ENCODE assay signal across 18 cellular contexts in the genomic region with DNA sequence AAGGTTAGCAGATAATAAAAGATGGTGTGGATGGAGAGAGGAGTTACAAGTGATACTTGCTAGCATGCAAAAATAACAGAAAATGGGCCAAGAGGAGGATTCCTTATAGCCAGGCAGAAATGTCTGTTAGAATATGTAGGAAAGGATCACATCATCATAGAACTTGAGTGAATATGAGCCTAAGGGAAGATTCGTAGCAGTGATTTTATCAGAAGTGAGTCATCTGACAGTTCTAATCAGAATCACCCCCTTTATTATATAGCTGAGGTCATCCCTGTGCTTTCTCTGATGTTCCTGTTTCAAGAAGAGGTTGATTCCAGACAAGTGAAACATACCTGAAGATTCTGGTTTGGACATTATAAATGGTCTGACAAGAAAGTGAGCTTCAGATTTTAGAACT. TPM values are rescaled to one million over a fixed set of nuclear protein-coding genes. Genes with fewer than 3 reads are reported as not detected.
DNase-seq lines count a peak whose midpoint lies in the region; ATAC-seq, FAIRE-seq and TF ChIP-seq lines count a peak whose summit lies in the region.
"Had no signal": no experiment of that assay in that cellular context is flagged by ENCODE, and none has a peak within 500 bp of the region (broad histone marks: within the 10 kb centered on the region; RNA-seq: fewer than 3 reads in every experiment).

No MANE protein-coding gene starts in this region.

- no peak overlapping the region for H3K4me2 ChIP-seq in mesenchymal stem cell (ENCODE audit: low read length, poor library complexity, severe bottlenecking)
- H3K4me2 ChIP-seq: neural progenitor cell had no signal

- H3K14ac ChIP-seq in mesenchymal stem cell (ENCODE audit: low read length in 2 of 2), result no peak overlapping the region

- H3K79me1 ChIP-seq in mesenchymal stem cell (replicated peaks; ENCODE audit: low read length, poor library complexity, severe bottlenecking), result peaks cover 6% of the 10 kb centered on the region

- no peak overlapping the region for H2AK5ac ChIP-seq in mesenchymal stem cell (ENCODE audit: low read length, severe bottlenecking)

- H2BK120ac ChIP-seq in mesenchymal stem cell (ENCODE audit: low read depth, low read length), result no peak overlapping the region

- H4K8ac ChIP-seq in mesenchymal stem cell (ENCODE audit: low read length), result no peak overlapping the region

- TF ChIP-seq CTCF in heart right ventricle (IDR thresholded peaks at IDR 0.05) (no peak), HFFc6 (IDR thresholded peaks at IDR 0.05) (no peak)

- TF ChIP-seq POLR2A in GM12891 (IDR thresholded peaks at IDR 0.05; ENCODE audit: low read depth, low read length), result no peak

- CTCF ChIA-PET in HEK293T (lab: Yijun Ruan, JAX), result interaction anchor here (0.9 to 5.4 kb wide), 3 partner anchors 133 to 324 kb away, joined by 3 to 31 read pairs (median 30); no protein-coding TSS in a partner anchor

- FAIRE-seq in GM12891 (lab: Jason Lieb, UNC), result no peak
- FAIRE-seq: GM12878 had no signal

- intact Hi-C loops in heart right ventricle (cut with DNase I), result loop anchor here in 1 of 10 donors (5.0 kb wide), 1 partner anchor 133 kb away; no protein-coding TSS in a partner anchor
- intact Hi-C loops in right cardiac atrium (cut with DNase I), result loop anchor here in 1 of 4 donors (5.0 kb wide), 1 partner anchor 328 kb away; no protein-coding TSS in a partner anchor

- 49 to 50% methylated on average over 1 of the region's 1 CpG for WGBS in heart right ventricle, 2 donors
- WGBS in right cardiac atrium, result 49% methylated on average over 1 of the region's 1 CpG
- no CpG with 5 or more reads among the region's 1 CpG for WGBS in mesenchymal stem cell

- peaks cover 0 to 72% (median 17%) of the 10 kb centered on the region in 9 donors for H3K36me3 ChIP-seq in heart right ventricle
- H3K36me3 ChIP-seq in mesenchymal stem cell (ENCODE audit: control insufficient read depth in 1 of 2, insufficient read depth in 2 of 2, low read depth in 1 of 2, low read length in 2 of 2), result peaks cover 5 to 60% of the 10 kb centered on the region in 2 experiments
- H3K36me3 ChIP-seq: neural progenitor cell, SJCRH30 had no signal

- H3K27ac ChIP-seq in heart right ventricle (peak overlapping the region in 7 of 10 donors; percentile 39 to 75 (median 68)), right cardiac atrium (ENCODE audit: low read length) (no peak overlapping the region), mesenchymal stem cell (ENCODE audit: low read length, poor library complexity, severe bottlenecking) (no peak overlapping the region)
- H3K27ac ChIP-seq: adrenal gland, esophagus squamous epithelium, lower lobe of right lung, neural progenitor cell, SJCRH30, thyroid gland had no signal

- H3K27ac Mint-ChIP-seq in HFFc6, result peak overlapping the region; percentile 32
- H3K27ac Mint-ChIP-seq: neural progenitor cell had no signal

- H2BK12ac ChIP-seq in mesenchymal stem cell (ENCODE audit: low read length in 2 of 2), result no peak overlapping the region

- H3K4ac ChIP-seq in mesenchymal stem cell (ENCODE audit: low read depth in 1 of 2, low read length in 2 of 2), result no peak overlapping the region

- POLR2A ChIA-PET in HEK293T (lab: Yijun Ruan, JAX), result no interaction called here

- H3K27me3 ChIP-seq in heart right ventricle, result no peaks in the 10 kb centered on the region
- H3K27me3 ChIP-seq in right cardiac atrium (ENCODE audit: control insufficient read depth, insufficient read depth), result no peaks in the 10 kb centered on the region
- H3K27me3 ChIP-seq in mesenchymal stem cell (ENCODE audit: control insufficient read depth in 1 of 2, insufficient read depth in 1 of 2, low read length in 2 of 2), result no peaks in the 10 kb centered on the region
- H3K27me3 ChIP-seq: adrenal gland, esophagus squamous epithelium, neural progenitor cell, SJCRH30, thyroid gland had no signal

- no peak overlapping the region for H3K18ac ChIP-seq in mesenchymal stem cell (ENCODE audit: low read depth in 1 of 2, low read length in 2 of 2)

- no peak overlapping the region for H3K4me3 Mint-ChIP-seq in HFFc6
- H3K4me3 Mint-ChIP-seq: neural progenitor cell had no signal

- H4K91ac ChIP-seq in mesenchymal stem cell (ENCODE audit: low read length), result no peak overlapping the region

- H3K9ac ChIP-seq in mesenchymal stem cell (ENCODE audit: low read length), result peak overlapping the region; percentile 1
- H3K9ac ChIP-seq: neural progenitor cell had no signal

- no peak overlapping the region for H2BK15ac ChIP-seq in mesenchymal stem cell (ENCODE audit: low read depth, poor library complexity, severe bottlenecking)

- peaks cover 50% of the 10 kb centered on the region for H3K4me1 Mint-ChIP-seq in HFFc6 (ENCODE audit: low read depth)

- DNase-seq in heart right ventricle, result no peak
- DNase-seq in right cardiac atrium, result no peak
- DNase-seq in HFFc6, result peak; percentile 87
- DNase-seq in amniotic epithelial cell (ENCODE audit: low read depth), result peak; percentile 44
- DNase-seq in mesenchymal stem cell, result no peak
- DNase-seq in HEK293T (ENCODE audit: extremely low spot score), result no peak
- no peak for DNase-seq in GM12891 (ENCODE audit: insufficient read length, low spot score)
- DNase-seq: activated CD8-positive, alpha-beta memory T cell treated with anti-CD3 and anti-CD28 coated beads, Interleukin-2, amount 50 U/mL, for 4 hours; adrenal gland; cortex of kidney; esophagus squamous epithelium; lower lobe of right lung; retina; SJCRH30; thyroid gland had no signal

- H3K36me3 Mint-ChIP-seq in HFFc6 (ENCODE audit: low read depth), result peaks cover 31% of the 10 kb centered on the region

- H3K4me3 ChIP-seq in heart right ventricle (no peak overlapping the region), right cardiac atrium (ENCODE audit: low read length) (no peak overlapping the region), mesenchymal stem cell (ENCODE audit: insufficient read depth in 1 of 2, low read depth in 1 of 2, low read length in 2 of 2) (no peak overlapping the region)
- H3K4me3 ChIP-seq: adrenal gland, esophagus squamous epithelium, GM12878, lower lobe of right lung, neural progenitor cell, SJCRH30, thyroid gland had no signal

- H2BK5ac ChIP-seq in mesenchymal stem cell (ENCODE audit: low read depth, low read length, poor library complexity, severe bottlenecking), result no peak overlapping the region

- H2AFZ ChIP-seq in mesenchymal stem cell (ENCODE audit: low read depth, low read length), result no peak overlapping the region
- H2AFZ ChIP-seq: neural progenitor cell had no signal

- no peak overlapping the region for H3K23ac ChIP-seq in mesenchymal stem cell (ENCODE audit: low read length in 2 of 2)

- no peak for ATAC-seq in heart right ventricle
- ATAC-seq in right cardiac atrium, result no peak
- no peak for ATAC-seq in HG03460 (IDR thresholded peaks at IDR 0.05; ENCODE audit: unreplicated experiment)
- ATAC-seq: GM12878, lower lobe of right lung had no signal

- no peaks in the 10 kb centered on the region for H3K9me3 Mint-ChIP-seq in HFFc6
- H3K9me3 Mint-ChIP-seq: neural progenitor cell had no signal

- H3K4me1 ChIP-seq in heart right ventricle (peaks cover 0 to 37% (median 16%) of the 10 kb centered on the region in 9 donors), right cardiac atrium (ENCODE audit: control insufficient read depth, insufficient read depth, low read length) (peaks cover 2% of the 10 kb centered on the region), mesenchymal stem cell (ENCODE audit: control insufficient read depth, insufficient read depth, low read depth, low read length) (no peaks in the 10 kb centered on the region)
- H3K4me1 ChIP-seq: adrenal gland, esophagus squamous epithelium, lower lobe of right lung, SJCRH30, thyroid gland had no signal

- H3K27me3 Mint-ChIP-seq in HFFc6 (ENCODE audit: insufficient read depth), result no peaks in the 10 kb centered on the region

- H3K9me3 ChIP-seq in heart right ventricle (peaks cover 0 to 10% (median 0%) of the 10 kb centered on the region in 11 donors), right cardiac atrium (ENCODE audit: control insufficient read depth, low read length) (no peaks in the 10 kb centered on the region), mesenchymal stem cell (ENCODE audit: control insufficient read depth, low read length) (no peaks in the 10 kb centered on the region)
- H3K9me3 ChIP-seq: adrenal gland, esophagus squamous epithelium, lower lobe of right lung, SJCRH30, thyroid gland had no signal

TF ChIP-seq in HEK293T, 16 proteins besides CTCF, POLR2A, EP300 and RAD21 (continues in another document):
- TF ChIP-seq NFRKB (IDR thresholded peaks at IDR 0.05) (no peak), ARNT (IDR thresholded peaks at IDR 0.05) (no peak), ELF4 (IDR thresholded peaks at IDR 0.05) (no peak), PKNOX1 (IDR thresholded peaks at IDR 0.05) (no peak), ZNF384 (IDR thresholded peaks at IDR 0.05) (no peak), FOXK2 (IDR thresholded peaks at IDR 0.05) (no peak)

TF ChIP-seq in GM12891, 5 proteins besides CTCF, POLR2A, EP300 and RAD21:
- TF ChIP-seq POU2F2 (IDR thresholded peaks at IDR 0.05; ENCODE audit: low read depth, low read length) (no peak), POLR2AphosphoS5 (IDR thresholded peaks at IDR 0.05; ENCODE audit: low read depth, low read length) (no peak), TAF1 (IDR thresholded peaks at IDR 0.05; ENCODE audit: low read depth, low read length) (no peak), SPI1 (IDR thresholded peaks at IDR 0.05; ENCODE audit: low read depth, low read length) (no peak), PAX5 (IDR thresholded peaks at IDR 0.05; ENCODE audit: insufficient read depth, low read length, severe bottlenecking) (no peak)
TF ChIP-seq in GM12891: peak in this region for 0.

RNA-seq across cellular contexts. Expression of gene EXOG, which starts 22.9 kb away (rescaled TPM):
- 10 to 100 TPM; 11.9 to 38.9 (median 25.4) TPM for total RNA-seq in heart right ventricle
- polyA plus RNA-seq in heart right ventricle, result 10 to 100 TPM; 10.7 to 39.9 TPM
- total RNA-seq in right cardiac atrium, result 10 to 100 TPM; 19.4 to 27.7 (median 24.6) TPM
- 22.4 TPM for polyA plus RNA-seq in right cardiac atrium
- total RNA-seq in HFFc6 (2021; fragmentation: NEBNext Ultra II Directional; extraction: Animal tissue kit (Norgen Biotek cat#: 25700)), result 10 to 100 TPM; 13.9 to 18.8 (median 15.4) TPM
- 8.5 TPM for polyA plus RNA-seq in mesenchymal stem cell (2013, experiment 1 of 2)
- polyA plus RNA-seq in mesenchymal stem cell (2013, experiment 2 of 2), result 7.9 TPM
- 7.6 TPM for polyA plus RNA-seq in GM12891 (2012; ENCODE audit: low read depth, missing spikeins)

Comparison
In these comparisons a context has a peak if more than half of its experiments do, and no peak if none do; other contexts are left out.
1. H3K27ac ChIP-seq: peak in heart right ventricle (7 of 10); none in right cardiac atrium (single experiment) and mesenchymal stem cell (single experiment).
2. DNase-seq: peak in HFFc6 (single experiment) and amniotic epithelial cell (single experiment); none in heart right ventricle (0 of 2), right cardiac atrium (0 of 3), mesenchymal stem cell (single experiment), HEK293T (single experiment) and GM12891 (single experiment).